In genomic region chr6:132919028-132919427, GRCh38 we compare ENCODE assay signal across 16 cellular contexts.
DNase-seq lines count a peak whose midpoint lies in the region; ATAC-seq, FAIRE-seq and TF ChIP-seq lines count a peak whose summit lies in the region.
"Had no signal": no experiment of that assay in that cellular context is flagged by ENCODE, and none has a peak within 500 bp of the region (broad histone marks: within the 10 kb centered on the region; RNA-seq: fewer than 3 reads in every experiment).

No MANE protein-coding gene starts in this region.

- ATAC-seq in right cardiac atrium: peak; percentile 52 to 71
- no peak for ATAC-seq in HG03139 (IDR thresholded peaks at IDR 0.05; ENCODE audit: unreplicated experiment)
- ATAC-seq: activated CD8-positive, alpha-beta T cell treated with anti-CD3 and anti-CD28 coated beads for 36 hours had no signal

- intact Hi-C loops in right cardiac atrium (cut with DNase I): no loop called here
- intact Hi-C loops in uterus (cut with DNase I; ENCODE audit: low total_unique reads): no loop called here

- H3K9me3 ChIP-seq in right cardiac atrium (ENCODE audit: control insufficient read depth, low read length) (no peaks in the 10 kb centered on the region), uterus (no peaks in the 10 kb centered on the region)
- H3K9me3 ChIP-seq: Peyer's patch, stomach had no signal

- H3K4me3 ChIP-seq in right cardiac atrium (ENCODE audit: low read length) (no peak overlapping the region), uterus (no peak overlapping the region)
- H3K4me3 ChIP-seq: Peyer's patch, stomach had no signal

- no peaks in the 10 kb centered on the region for H3K36me3 ChIP-seq in uterus
- H3K36me3 ChIP-seq: Peyer's patch, stomach had no signal

- H3K4me1 ChIP-seq in right cardiac atrium (ENCODE audit: control insufficient read depth, insufficient read depth, low read length) (peaks cover 2% of the 10 kb centered on the region), uterus (no peaks in the 10 kb centered on the region)
- H3K4me1 ChIP-seq: Peyer's patch had no signal

- no peak for TF ChIP-seq CTCF in uterus (IDR thresholded peaks at IDR 0.05)
- no peak for TF ChIP-seq CTCF in D721Med (IDR thresholded peaks at IDR 0.05; ENCODE audit: insufficient read depth, missing control alignments)

- H3K27me3 ChIP-seq in right cardiac atrium (ENCODE audit: control insufficient read depth, insufficient read depth) (no peaks in the 10 kb centered on the region), uterus (no peaks in the 10 kb centered on the region)
- H3K27me3 ChIP-seq: Peyer's patch, stomach had no signal

- no peak overlapping the region for H3K27ac ChIP-seq in right cardiac atrium (ENCODE audit: low read length)
- peak overlapping the region in 1 of 2 donors; percentile 20 for H3K27ac ChIP-seq in uterus
- H3K27ac ChIP-seq: C4-2B, Peyer's patch had no signal

- WGBS in right cardiac atrium: 6% methylated on average over 2 of the region's 2 CpGs

- DNase-seq in NCI-H1105 (lab: John Stamatoyannopoulos, UW) (peak; percentile 10), amniotic epithelial cell (ENCODE audit: low read depth) (peak; percentile 19), right cardiac atrium (no peak), renal cortical epithelial cell (ENCODE audit: low read depth) (peak; percentile 49), uterus (no peak), NCI-H748 (lab: John Stamatoyannopoulos, UW; ENCODE audit: unreplicated experiment) (no peak), D721Med (ENCODE audit: insufficient read length, low spot score) (no peak)
- DNase-seq: activated CD8-positive, alpha-beta T cell treated with anti-CD3 and anti-CD28 coated beads for 36 hours; activated gamma-delta T cell treated with Interleukin-2 at 50 U/mL for 16 hours; central memory CD4-positive, alpha-beta T cell; NCI-H187 treated with DMSO at 0.1 percent for 48 hours had no signal

- FAIRE-seq in D721Med (lab: Jason Lieb, UNC): no peak
- FAIRE-seq: G401.6 had no signal

- no peak for TF ChIP-seq POLR2A in uterus (IDR thresholded peaks at IDR 0.05)

Comparison
In these comparisons a context has a peak if more than half of its experiments do, and no peak if none do; other contexts are left out.
1. DNase-seq: peak in NCI-H1105 (single experiment), amniotic epithelial cell (single experiment) and renal cortical epithelial cell (single experiment); none in right cardiac atrium (0 of 3), uterus (0 of 2), NCI-H748 (single experiment) and D721Med (single experiment).